Comparison of ENCODE assay signal across 17 cellular contexts in genomic region chr2:61368687-61369665, GRCh38.
DNase-seq lines count a peak whose midpoint lies in the region; ATAC-seq and TF ChIP-seq lines count a peak whose summit lies in the region.
"Had no signal": no experiment of that assay in that cellular context is flagged by ENCODE, and none has a peak within 500 bp of the region (broad histone marks: within the 10 kb centered on the region; RNA-seq: fewer than 3 reads in every experiment).

No MANE protein-coding gene starts in this region.

- no peaks in the 10 kb centered on the region for H3K9me2 ChIP-seq in MM.1S (replicated peaks; ENCODE audit: insufficient read depth, low read length)

- TF ChIP-seq CTCF in MM.1S (IDR thresholded peaks at IDR 0.05; ENCODE audit: low read length), result no peak

- H3K4me3 ChIP-seq in MM.1S (ENCODE audit: low read length), result no peak overlapping the region
- H3K4me3 ChIP-seq: vagina had no signal

- peak overlapping the region; percentile 18 for H3K4me3 Mint-ChIP-seq in activated CD8-positive, alpha-beta memory T cell treated with anti-CD3 and anti-CD28 coated beads, Interleukin-2, amount 10 ng/mL, durations not matched to agents 7 days and 5 days
- H3K4me3 Mint-ChIP-seq: neural crest cell had no signal

- DNase-seq in activated CD8-positive, alpha-beta memory T cell treated with anti-CD3 and anti-CD28 coated beads, Interleukin-2, amount 10 ng/mL, durations not matched to agents 7 days and 5 days, result peak; percentile 44
- DNase-seq in activated CD8-positive, alpha-beta memory T cell treated with anti-CD3 and anti-CD28 coated beads for 24 hours, result no peak
- DNase-seq in MM.1S (peak; percentile 6), amniotic epithelial cell (ENCODE audit: low read depth) (peak; percentile 74), NCI-H82 treated with DMSO at 0.1 percent for 48 hours (lab: John Stamatoyannopoulos, UW; ENCODE audit: unreplicated experiment) (no peak), Right ventricle myocardium superior (no peak)
- peak; percentile 3 to 6 for DNase-seq in stimulated activated CD4-positive, alpha-beta T cell treated with anti-CD3 and anti-CD28 coated beads, Interleukin-4, amount 100 ng/mL, for 48 hours (ENCODE audit: low read depth in 2 of 2)
- DNase-seq: anterior cingulate cortex, DMS79, KBM-7, left cardiac atrium, NCI-H1436 treated with DMSO at 0.1 percent for 48 hours, NCI-H82, WERI-Rb-1 had no signal

- H3K27ac ChIP-seq in MM.1S (ENCODE audit: low read length), result no peak overlapping the region
- H3K27ac ChIP-seq: vagina, WERI-Rb-1 had no signal

- 0 out of 2 replicates have a peak, but pooled peaks cover 3% of the 10 kb centered on the region for H3K4me1 ChIP-seq in MM.1S (ENCODE audit: low read length)
- H3K4me1 ChIP-seq: vagina had no signal

- no peaks in the 10 kb centered on the region; the same call in 1 of the 2 replicates for H3K36me3 ChIP-seq in MM.1S (replicated peaks; ENCODE audit: insufficient read depth, low read length)

- peaks cover 58% of the 10 kb centered on the region for H3K36me3 Mint-ChIP-seq in activated CD8-positive, alpha-beta memory T cell treated with anti-CD3 and anti-CD28 coated beads, Interleukin-2, amount 10 ng/mL, durations not matched to agents 7 days and 5 days

- H3K27me3 Mint-ChIP-seq in activated CD8-positive, alpha-beta memory T cell treated with anti-CD3 and anti-CD28 coated beads, Interleukin-2, amount 10 ng/mL, durations not matched to agents 7 days and 5 days, result no peaks in the 10 kb centered on the region

- intact Hi-C loops in Right ventricle myocardium superior (cut with DNase I), result no loop called here

- CTCF ChIA-PET in activated CD8-positive, alpha-beta memory T cell treated with anti-CD3 and anti-CD28 coated beads, Interleukin-2, amount 10 ng/mL, durations not matched to agents 7 days and 5 days (lab: Charles Lee), result no interaction called here

- H3K9me3 Mint-ChIP-seq in activated CD8-positive, alpha-beta memory T cell treated with anti-CD3 and anti-CD28 coated beads, Interleukin-2, amount 10 ng/mL, durations not matched to agents 7 days and 5 days (ENCODE audit: low read depth), result no peaks in the 10 kb centered on the region
- H3K9me3 Mint-ChIP-seq: neural crest cell had no signal

- H3K79me2 ChIP-seq in MM.1S (ENCODE audit: low read length), result peaks cover 6% of the 10 kb centered on the region; the same call in 1 of the 2 replicates

- no peak overlapping the region for H3K4me2 ChIP-seq in MM.1S (ENCODE audit: low read depth, low read length)

- peak; percentile 78 for ATAC-seq in activated CD8-positive, alpha-beta memory T cell treated with anti-CD3 and anti-CD28 coated beads, Interleukin-2, amount 10 ng/mL, durations not matched to agents 7 days and 5 days
- ATAC-seq in HG03565 (IDR thresholded peaks at IDR 0.05; ENCODE audit: unreplicated experiment) (no peak), Right ventricle myocardium superior (ENCODE audit: poor library complexity) (no peak)
- ATAC-seq: left cardiac atrium had no signal

- H3K4me1 Mint-ChIP-seq in activated CD8-positive, alpha-beta memory T cell treated with anti-CD3 and anti-CD28 coated beads, Interleukin-2, amount 10 ng/mL, durations not matched to agents 7 days and 5 days, result peaks cover 34% of the 10 kb centered on the region
- H3K4me1 Mint-ChIP-seq: neural crest cell had no signal

- H3K27ac Mint-ChIP-seq in activated CD8-positive, alpha-beta memory T cell treated with anti-CD3 and anti-CD28 coated beads, Interleukin-2, amount 10 ng/mL, durations not matched to agents 7 days and 5 days, result peak overlapping the region; percentile 72

- no peak overlapping the region for H2AFZ ChIP-seq in MM.1S (ENCODE audit: low read length)

- H3K9me3 ChIP-seq in MM.1S (replicated peaks; ENCODE audit: insufficient read depth, low read length), result no peaks in the 10 kb centered on the region
- H3K9me3 ChIP-seq: vagina had no signal

- no peaks in the 10 kb centered on the region for H3F3A ChIP-seq in MM.1S (ENCODE audit: insufficient read depth, low read length)

- no peak overlapping the region for H3K9ac ChIP-seq in MM.1S (ENCODE audit: low read length)

- no peaks in the 10 kb centered on the region for H4K20me1 ChIP-seq in MM.1S (ENCODE audit: insufficient read depth, low read length)

- no peaks in the 10 kb centered on the region for H3K27me3 ChIP-seq in MM.1S (replicated peaks; ENCODE audit: insufficient read depth, low read length)
- H3K27me3 ChIP-seq: vagina had no signal

Comparison
In these comparisons a context has a peak if more than half of its experiments do, and no peak if none do; other contexts are left out.
1. DNase-seq: peak in activated CD8-positive, alpha-beta memory T cell treated with anti-CD3 and anti-CD28 coated beads, Interleukin-2, amount 10 ng/mL, durations not matched to agents 7 days and 5 days (single experiment), MM.1S (single experiment), amniotic epithelial cell (single experiment) and stimulated activated CD4-positive, alpha-beta T cell treated with anti-CD3 and anti-CD28 coated beads, Interleukin-4, amount 100 ng/mL, for 48 hours (2 of 2); none in activated CD8-positive, alpha-beta memory T cell treated with anti-CD3 and anti-CD28 coated beads for 24 hours (single experiment), NCI-H82 treated with DMSO at 0.1 percent for 48 hours (single experiment) and Right ventricle myocardium superior (single experiment).